ENCODE assay signal across 3 cellular contexts in genomic region chr2:67532325-67532724, GRCh38.
TF ChIP-seq lines count a peak whose summit lies in the region.

No MANE protein-coding gene starts in this region.

TF ChIP-seq in HepG2, 621 proteins besides CTCF, POLR2A, EP300 and RAD21 (continued from another document):
- no peak for TF ChIP-seq ZNF34 (CRISPR knock-in tag; IDR thresholded peaks at IDR 0.05; ENCODE audit: borderline replicate concordance)
- TF ChIP-seq ZFY (CRISPR knock-in tag; IDR thresholded peaks at IDR 0.05): no peak
- TF ChIP-seq ZNF740 (CRISPR knock-in tag; IDR thresholded peaks at IDR 0.05): no peak
- TF ChIP-seq MAFK (conservative IDR thresholded peaks at IDR 0.05 in 1 of 2, IDR thresholded peaks at IDR 0.05 in 1 of 2; ENCODE audit: low read length in 2 of 2): peak; percentile 99
- no peak for TF ChIP-seq CREB3 (CRISPR knock-in tag; IDR thresholded peaks at IDR 0.05)
- no peak for TF ChIP-seq MYNN (CRISPR knock-in tag; IDR thresholded peaks at IDR 0.05; ENCODE audit: low read depth)

TF ChIP-seq in H1, 55 proteins besides CTCF, POLR2A, EP300 and RAD21 (continued from another document):
- TF ChIP-seq EZH2 (IDR thresholded peaks at IDR 0.05; ENCODE audit: low read depth, low read length, severe bottlenecking) (no peak), MAFK (IDR thresholded peaks at IDR 0.05; ENCODE audit: low read depth, low read length) (peak; percentile 89), TCF12 (IDR thresholded peaks at IDR 0.05; ENCODE audit: low read depth, low read length) (no peak), SP4 (IDR thresholded peaks at IDR 0.05; ENCODE audit: low read length) (no peak), GTF2F1 (IDR thresholded peaks at IDR 0.05; ENCODE audit: borderline replicate concordance, low read depth, low read length) (no peak), ATF3 (IDR thresholded peaks at IDR 0.05; ENCODE audit: insufficient read depth, low read depth, low read length) (no peak), MAX (IDR thresholded peaks at IDR 0.05) (no peak)

TF ChIP-seq in HEK293T, 16 proteins besides CTCF, POLR2A, EP300 and RAD21 (continued from another document):
- TF ChIP-seq PKNOX1 (IDR thresholded peaks at IDR 0.05): no peak
